In the genomic region with DNA sequence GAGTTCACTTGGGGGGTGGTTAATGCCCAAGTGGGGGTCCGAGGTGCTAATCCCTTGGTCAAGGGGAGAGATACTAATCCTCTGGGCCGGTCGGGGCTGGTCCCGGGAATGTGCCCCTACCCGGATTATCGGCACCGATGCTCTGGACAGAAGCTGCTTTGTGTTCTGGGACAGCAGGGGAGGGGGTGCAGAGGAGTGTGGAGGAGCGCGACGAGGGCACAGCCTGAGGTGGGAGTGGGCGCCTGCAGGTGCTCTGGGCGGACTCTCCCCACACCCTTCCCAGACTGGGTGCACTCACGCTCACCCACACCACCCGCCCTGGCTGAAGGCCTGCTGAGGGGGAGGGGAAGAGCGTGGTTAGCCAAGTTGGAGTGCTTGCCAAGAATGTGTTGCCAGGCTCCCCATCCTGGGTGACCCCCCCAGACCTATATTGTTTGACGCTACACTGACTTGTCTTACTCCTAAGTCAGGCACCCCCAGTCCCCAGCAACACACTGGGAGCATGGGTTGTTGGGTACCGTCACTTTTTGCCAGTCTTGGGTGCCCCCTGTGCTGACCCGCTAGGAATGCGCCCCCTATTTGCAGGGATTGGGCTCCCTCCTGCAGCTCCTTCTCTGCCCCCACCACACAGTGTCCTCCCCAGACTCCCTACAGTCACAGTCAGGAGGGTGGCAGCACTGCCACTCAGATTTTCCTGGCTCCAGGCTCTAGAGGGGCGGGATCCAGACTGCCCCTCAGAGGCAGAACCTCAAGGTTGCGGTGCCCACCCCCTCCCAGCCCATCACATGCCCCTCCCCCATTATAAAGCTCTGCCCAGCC, we compare ENCODE assay signal across 8 cellular contexts. TPM values are rescaled to one million over a fixed set of nuclear protein-coding genes. Genes with fewer than 3 reads are reported as not detected.
DNase-seq lines count a peak whose midpoint lies in the region; ATAC-seq and TF ChIP-seq lines count a peak whose summit lies in the region.

No MANE protein-coding gene starts in this region.

- H3K36me3 ChIP-seq in prostate gland: peaks cover 9 to 13% of the 10 kb centered on the region in 2 donors

- intact Hi-C loops in prostate gland (cut with DNase I): loop anchor here (5.0 kb wide), 1 partner anchor 52 kb away; no protein-coding TSS in a partner anchor

- peaks cover 32% of the 10 kb centered on the region for H3K4me1 Mint-ChIP-seq in activated T-cell treated with anti-CD3 and anti-CD28 coated beads, Interleukin-2, amount 50 U/mL, for 4 hours (ENCODE audit: low read depth)

- TF ChIP-seq POLR2A in prostate gland (IDR thresholded peaks at IDR 0.05): no peak

- H3K27me3 Mint-ChIP-seq in activated T-cell treated with anti-CD3 and anti-CD28 coated beads, Interleukin-2, amount 50 U/mL, for 4 hours (ENCODE audit: low read depth): no peaks in the 10 kb centered on the region

- 9% methylated on average over 21 of the region's 21 CpGs for WGBS in prostate gland

- TF ChIP-seq CTCF in HL-60 (IDR thresholded peaks at IDR 0.05; ENCODE audit: insufficient read depth, low read length): no peak
- TF ChIP-seq CTCF in prostate gland (IDR thresholded peaks at IDR 0.05): no peak

- DNase-seq in COLO668 (lab: John Stamatoyannopoulos, UW; ENCODE audit: unreplicated experiment): peak; percentile 49
- peak in 1 of 2 experiments; percentile 52 for DNase-seq in HL-60 (ENCODE audit: low read depth in 1 of 2, low spot score in 1 of 2)
- DNase-seq in activated T-cell treated with anti-CD3 and anti-CD28 coated beads, Interleukin-2, amount 50 U/mL, for 4 hours: no peak
- DNase-seq in globus pallidus (ENCODE audit: low spot score): peak; percentile 61
- no peak for DNase-seq in prostate gland (ENCODE audit: low spot score)
- DNase-seq in NCI-H1436 treated with DMSO at 0.1 percent for 48 hours (lab: John Stamatoyannopoulos, UW): no peak
- DNase-seq in germinal center (ENCODE audit: low spot score): no peak

- H3K9me3 Mint-ChIP-seq in activated T-cell treated with anti-CD3 and anti-CD28 coated beads, Interleukin-2, amount 50 U/mL, for 4 hours: no peaks in the 10 kb centered on the region

- H3K4me3 ChIP-seq in HL-60 (replicated peaks; ENCODE audit: insufficient read depth, low read length) (peak overlapping the region; percentile 84), prostate gland (peak overlapping the region; percentile 59 to 62)

- peaks cover 5% of the 10 kb centered on the region for H3K36me3 Mint-ChIP-seq in activated T-cell treated with anti-CD3 and anti-CD28 coated beads, Interleukin-2, amount 50 U/mL, for 4 hours (ENCODE audit: insufficient read depth)

- ATAC-seq in activated T-cell treated with anti-CD3 and anti-CD28 coated beads, Interleukin-2, amount 50 U/mL, for 4 hours: no peak
- ATAC-seq in GM21825 (IDR thresholded peaks at IDR 0.05; ENCODE audit: unreplicated experiment): no peak

- no peaks in the 10 kb centered on the region for H3K9me3 ChIP-seq in prostate gland

- peak overlapping the region; percentile 92 for H3K4me3 Mint-ChIP-seq in activated T-cell treated with anti-CD3 and anti-CD28 coated beads, Interleukin-2, amount 50 U/mL, for 4 hours

- H3K27ac ChIP-seq in HL-60 (replicated peaks) (peak overlapping the region; percentile 66), prostate gland (peak overlapping the region; percentile 93 to 97)

- H3K4me1 ChIP-seq in prostate gland (replicated peaks): peaks cover 29% of the 10 kb centered on the region

- H3K27me3 ChIP-seq in HL-60 (ENCODE audit: insufficient read depth, poor library complexity, severe bottlenecking): no peaks in the 10 kb centered on the region
- H3K27me3 ChIP-seq in prostate gland (replicated peaks; ENCODE audit: insufficient read depth): no peaks in the 10 kb centered on the region

RNA-seq across cellular contexts. Expression of a gene that starts 1.2 kb away (rescaled TPM):
- 100 to 1,000 TPM; 107 to 125 (median 111) TPM for total RNA-seq in activated T-cell treated with anti-CD3 and anti-CD28 coated beads, Interleukin-2, amount 50 U/mL, for 4 hours
- total RNA-seq in prostate gland: 100 to 1,000 TPM in 1 of 2 donors, 10 to 100 TPM in 1; 77.1 to 141 TPM

RNA-seq across cellular contexts. Expression of a gene that starts 2.9 kb away (rescaled TPM):
- total RNA-seq in activated T-cell treated with anti-CD3 and anti-CD28 coated beads, Interleukin-2, amount 50 U/mL, for 4 hours: 10 to 100 TPM; 14.1 to 15.0 (median 14.3) TPM
- 10 to 100 TPM; 13.1 to 18.5 TPM for total RNA-seq in prostate gland

RNA-seq across cellular contexts. Expression of a gene that starts 12.3 kb away (rescaled TPM):
- total RNA-seq in activated T-cell treated with anti-CD3 and anti-CD28 coated beads, Interleukin-2, amount 50 U/mL, for 4 hours: 1 to 10 TPM; 2.4 to 3.4 (median 3.3) TPM
- 10 to 100 TPM in 1 of 2 donors, 1 to 10 TPM in 1; 1.7 to 11.0 TPM for total RNA-seq in prostate gland

RNA-seq across cellular contexts. Expression of a gene that starts 20.0 kb away (rescaled TPM):
- total RNA-seq in activated T-cell treated with anti-CD3 and anti-CD28 coated beads, Interleukin-2, amount 50 U/mL, for 4 hours: 100 to 1,000 TPM in 2 of 3 donors, 10 to 100 TPM in 1; 96.5 to 111 (median 104) TPM
- total RNA-seq in prostate gland: 100 to 1,000 TPM; 107 to 122 TPM

RNA-seq across cellular contexts. Expression of a gene that starts 22.7 kb away (rescaled TPM):
- total RNA-seq in activated T-cell treated with anti-CD3 and anti-CD28 coated beads, Interleukin-2, amount 50 U/mL, for 4 hours: 10 to 100 TPM; 70.3 to 85.3 (median 71.8) TPM
- total RNA-seq in prostate gland: 10 to 100 TPM; 79.8 to 99.4 TPM

Comparison
In these comparisons a context has a peak if more than half of its experiments do, and no peak if none do; other contexts are left out.
1. DNase-seq: peak in COLO668 (single experiment) and globus pallidus (single experiment); none in activated T-cell treated with anti-CD3 and anti-CD28 coated beads, Interleukin-2, amount 50 U/mL, for 4 hours (single experiment), prostate gland (single experiment), NCI-H1436 treated with DMSO at 0.1 percent for 48 hours (single experiment) and germinal center (single experiment).